ENCODE assay signal across 33 cellular contexts in genomic region chr14:24904533-24904932, GRCh38.
"Had no signal": no experiment of that assay in that cellular context is flagged by ENCODE, and none has a peak within 500 bp of the region (broad histone marks: within the 10 kb centered on the region; RNA-seq: fewer than 3 reads in every experiment).

No MANE protein-coding gene starts in this region.

- H3K27ac ChIP-seq: adrenal gland, ascending aorta, body of pancreas, brain microvascular endothelial cell, breast epithelium, cardiac muscle cell had no signal

- FAIRE-seq: astrocyte, bronchial epithelial cell had no signal

- H3K4me1 ChIP-seq: adrenal gland, ascending aorta, breast epithelium had no signal

- ATAC-seq: activated naive CD4-positive, alpha-beta T cell treated with anti-CD3 and anti-CD28 coated beads, Interleukin-2, amount 50 U/mL, for 72 hours; activated naive CD8-positive, alpha-beta T cell treated with anti-CD3 and anti-CD28 coated beads, Interleukin-2, amount 50 U/mL, for 24 hours; activated T-cell treated with anti-CD3 and anti-CD28 coated beads, Interleukin-2, amount 50 U/mL, for 4 hours; activated T-cell treated with anti-CD3 and anti-CD28 coated beads, Interleukin-2, amount 50 U/mL, for 72 hours; activated T-helper 17 cell treated with anti-CD3 and anti-CD28 coated beads, Interleukin-2, amount 50 U/mL, for 72 hours; body of pancreas had no signal

- H3K36me3 ChIP-seq: adrenal gland, ascending aorta, brain microvascular endothelial cell, breast epithelium, cardiac muscle cell had no signal

- DNase-seq: activated effector memory CD4-positive, alpha-beta T cell treated with anti-CD3 and anti-CD28 coated beads, Interleukin-2, amount 50 U/mL, for 16 hours; activated effector memory CD4-positive, alpha-beta T cell treated with Interleukin-2 at 50 U/mL for 16 hours; activated gamma-delta T cell; activated gamma-delta T cell treated with Interleukin-2 at 50 U/mL for 16 hours; activated naive CD4-positive, alpha-beta T cell; activated naive CD4-positive, alpha-beta T cell treated with anti-CD3 and anti-CD28 coated beads for 36 hours; activated naive CD4-positive, alpha-beta T cell treated with anti-CD3 and anti-CD28 coated beads, Interleukin-2, amount 10 ng/mL, durations not matched to agents 7 days and 5 days; activated naive CD4-positive, alpha-beta T cell treated with anti-CD3 and anti-CD28 coated beads, Interleukin-2, amount 50 U/mL, for 16 hours; activated naive CD4-positive, alpha-beta T cell treated with Interleukin-2 at 50 U/mL for 16 hours; activated naive CD8-positive, alpha-beta T cell treated with anti-CD3 and anti-CD28 coated beads for 36 hours; activated naive CD8-positive, alpha-beta T cell treated with anti-CD3 and anti-CD28 coated beads, Interleukin-2, amount 10 ng/mL, durations not matched to agents 7 days and 5 days; activated naive CD8-positive, alpha-beta T cell treated with anti-CD3 and anti-CD28 coated beads, Interleukin-2, amount 50 U/mL, for 24 hours; activated T-cell treated with anti-CD3 and anti-CD28 coated beads, Interleukin-2, amount 50 U/mL, for 24 hours; activated T-cell treated with anti-CD3 and anti-CD28 coated beads, Interleukin-2, amount 50 U/mL, for 4 hours; activated T-cell treated with anti-CD3 and anti-CD28 coated beads, Interleukin-2, amount 50 U/mL, for 48 hours; activated T-cell treated with anti-CD3 and anti-CD28 coated beads, Interleukin-2, amount 50 U/mL, for 72 hours; adrenal gland; amniotic stem cell; amygdala; anterior cingulate cortex; aorta; body of pancreas; brain microvascular endothelial cell; caudate nucleus; central memory CD4-positive, alpha-beta T cell; cerebellar nuclear complex had no signal

- H3K27me3 ChIP-seq: adrenal gland, ascending aorta, body of pancreas, brain microvascular endothelial cell, breast epithelium, cardiac muscle cell had no signal

- H3K9me3 ChIP-seq: adrenal gland, ascending aorta, body of pancreas, breast epithelium had no signal

- H3K4me3 ChIP-seq: adrenal gland, ascending aorta, body of pancreas, breast epithelium, cardiac muscle cell had no signal
